Comparison of ENCODE assay signal across 13 cellular contexts in genomic region chr6:100202417-100203194, GRCh38.
DNase-seq lines count a peak whose midpoint lies in the region; ATAC-seq and TF ChIP-seq lines count a peak whose summit lies in the region.
"Had no signal": no experiment of that assay in that cellular context is flagged by ENCODE, and none has a peak within 500 bp of the region (broad histone marks: within the 10 kb centered on the region; RNA-seq: fewer than 3 reads in every experiment).

No MANE protein-coding gene starts in this region.

- H3K27ac ChIP-seq in osteoblast (ENCODE audit: low read depth, low read length) = peak overlapping the region; percentile 98
- H3K27ac ChIP-seq: tibial artery had no signal

- ATAC-seq in mucosa of descending colon = no peak
- ATAC-seq: activated T-cell treated with anti-CD3 and anti-CD28 coated beads, Interleukin-2, amount 50 U/mL, for 72 hours had no signal

- H3K4me2 ChIP-seq in osteoblast (ENCODE audit: insufficient read depth, low read length) = peak overlapping the region; percentile 44

- intact Hi-C loops in mucosa of descending colon (cut with DNase I, micrococcal nuclease) = no loop called here

- TF ChIP-seq CTCF in NB4 (IDR thresholded peaks at IDR 0.05; ENCODE audit: low read depth, low read length) = no peak
- no peak for TF ChIP-seq CTCF in cardiac fibroblast (IDR thresholded peaks at IDR 0.05; ENCODE audit: low read depth, low read length)
- no peak for TF ChIP-seq CTCF in osteoblast (IDR thresholded peaks at IDR 0.05; ENCODE audit: extremely low read depth, low read depth, low read length)
- TF ChIP-seq CTCF in mucosa of descending colon (IDR thresholded peaks at IDR 0.05) = no peak

- no peaks in the 10 kb centered on the region for H3K36me3 ChIP-seq in osteoblast (ENCODE audit: insufficient read depth, low read length)
- H3K36me3 ChIP-seq in mucosa of descending colon (ENCODE audit: low read depth) = no peaks in the 10 kb centered on the region
- H3K36me3 ChIP-seq: tibial artery had no signal

- H2AFZ ChIP-seq in osteoblast (ENCODE audit: low read length) = peak overlapping the region; percentile 69

- H3K4me3 ChIP-seq in NB4 (ENCODE audit: low read depth, low read length) (no peak overlapping the region), cardiac fibroblast (replicated peaks in 1 of 2; ENCODE audit: low read depth in 2 of 2, low read length in 2 of 2) (no peak overlapping the region), osteoblast (ENCODE audit: insufficient read depth, low read length) (no peak overlapping the region), mucosa of descending colon (no peak overlapping the region)
- H3K4me3 ChIP-seq: tibial artery had no signal

- H3K79me2 ChIP-seq in osteoblast (ENCODE audit: insufficient read depth, low read length) = no peaks in the 10 kb centered on the region

- H3K27me3 ChIP-seq in osteoblast (ENCODE audit: insufficient read depth, low read length) = no peaks in the 10 kb centered on the region

- DNase-seq in Daoy (ENCODE audit: low read depth) (peak; percentile 79), NB4 (ENCODE audit: low read depth) (peak; percentile 62), cardiac fibroblast (ENCODE audit: low read depth in 2 of 2) (peak; percentile 94 to 97), osteoblast (ENCODE audit: insufficient read length, low spot score, missing footprints) (peak; percentile 94), mucosa of descending colon (no peak), GDM1 (lab: John Stamatoyannopoulos, UW) (no peak), NCI-H2171 treated with DMSO at 0.1 percent for 48 hours (lab: John Stamatoyannopoulos, UW) (no peak)
- no peak for DNase-seq in stimulated activated CD8-positive, alpha-beta memory T cell treated with anti-CD3 and anti-CD28 coated beads, Interleukin-4, amount 100 ng/mL, for 48 hours
- DNase-seq: activated T-cell treated with anti-CD3 and anti-CD28 coated beads, Interleukin-2, amount 50 U/mL, for 72 hours; effector memory CD4-positive, alpha-beta T cell; mesendoderm; NCI-H2029 had no signal

- no peak for TF ChIP-seq POLR2A in NB4 (IDR thresholded peaks at IDR 0.05; ENCODE audit: extremely low read depth, insufficient read length)

- H3K9me3 ChIP-seq in osteoblast (ENCODE audit: low read depth, low read length) = no peaks in the 10 kb centered on the region
- H3K9me3 ChIP-seq in mucosa of descending colon = no peaks in the 10 kb centered on the region
- H3K9me3 ChIP-seq: tibial artery had no signal

- peaks cover 7% of the 10 kb centered on the region for H3K4me1 ChIP-seq in osteoblast (ENCODE audit: insufficient read depth, low read length)
- H3K4me1 ChIP-seq in mucosa of descending colon (ENCODE audit: low read depth) = no peaks in the 10 kb centered on the region

- H4K20me1 ChIP-seq in osteoblast (ENCODE audit: insufficient read depth, low read length) = no peaks in the 10 kb centered on the region

Comparison
In these comparisons a context has a peak if more than half of its experiments do, and no peak if none do; other contexts are left out.
1. DNase-seq: peak in Daoy (single experiment), NB4 (single experiment), cardiac fibroblast (2 of 2) and osteoblast (single experiment); none in mucosa of descending colon (0 of 3), GDM1 (single experiment), stimulated activated CD8-positive, alpha-beta memory T cell treated with anti-CD3 and anti-CD28 coated beads, Interleukin-4, amount 100 ng/mL, for 48 hours (single experiment) and NCI-H2171 treated with DMSO at 0.1 percent for 48 hours (single experiment).